In the genomic region with DNA sequence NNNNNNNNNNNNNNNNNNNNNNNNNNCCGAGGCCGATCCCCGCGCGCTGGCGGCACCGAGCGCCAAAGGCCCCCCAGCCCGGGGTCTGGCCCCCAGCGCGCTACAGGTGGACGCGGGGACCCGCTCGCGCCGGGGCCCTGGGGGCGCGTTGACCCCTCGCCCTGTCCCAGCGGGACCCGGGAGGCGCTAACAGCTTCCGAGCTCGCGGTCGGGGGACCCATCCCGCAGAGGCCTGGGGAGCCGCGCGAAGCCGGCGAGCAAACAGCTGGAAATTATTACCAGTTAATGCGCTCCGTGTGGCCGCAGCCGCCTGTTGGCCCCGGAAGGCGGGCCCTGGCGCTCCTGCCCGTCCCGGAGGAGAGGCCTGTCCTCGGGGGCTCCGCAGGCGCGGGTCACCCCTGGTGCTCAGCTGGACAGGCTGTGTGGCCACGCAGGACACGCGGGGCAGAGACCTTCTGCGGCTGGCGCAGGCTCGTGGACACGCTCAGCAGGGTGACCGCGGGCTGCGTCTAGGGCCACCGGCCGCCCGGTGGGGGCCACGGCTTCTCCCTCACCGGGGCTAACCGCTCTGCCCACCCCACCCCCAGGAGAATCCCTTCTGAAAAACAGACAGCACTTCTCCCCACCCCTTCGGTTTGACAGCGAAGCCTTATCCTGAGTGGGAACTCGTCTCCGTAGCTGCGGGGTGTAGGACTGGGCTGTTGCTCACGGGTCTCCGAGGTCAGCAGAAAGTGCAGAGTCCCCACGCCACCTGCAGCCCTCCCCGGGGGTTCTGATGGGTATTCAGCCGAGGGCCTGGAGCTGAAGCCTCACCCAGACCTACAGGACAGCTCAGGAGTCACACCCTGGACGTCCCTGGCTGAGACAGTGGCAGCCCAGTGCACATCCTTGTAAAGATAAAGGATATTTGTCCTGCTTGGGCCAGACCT, we compare ENCODE assay signal across 1 cellular context.
TF ChIP-seq lines count a peak whose summit lies in the region.

No MANE protein-coding gene starts in this region.

TF ChIP-seq in HepG2, 621 proteins besides CTCF, POLR2A, EP300 and RAD21 (continued from another document and continues in another):
- TF ChIP-seq, protein P1, sequence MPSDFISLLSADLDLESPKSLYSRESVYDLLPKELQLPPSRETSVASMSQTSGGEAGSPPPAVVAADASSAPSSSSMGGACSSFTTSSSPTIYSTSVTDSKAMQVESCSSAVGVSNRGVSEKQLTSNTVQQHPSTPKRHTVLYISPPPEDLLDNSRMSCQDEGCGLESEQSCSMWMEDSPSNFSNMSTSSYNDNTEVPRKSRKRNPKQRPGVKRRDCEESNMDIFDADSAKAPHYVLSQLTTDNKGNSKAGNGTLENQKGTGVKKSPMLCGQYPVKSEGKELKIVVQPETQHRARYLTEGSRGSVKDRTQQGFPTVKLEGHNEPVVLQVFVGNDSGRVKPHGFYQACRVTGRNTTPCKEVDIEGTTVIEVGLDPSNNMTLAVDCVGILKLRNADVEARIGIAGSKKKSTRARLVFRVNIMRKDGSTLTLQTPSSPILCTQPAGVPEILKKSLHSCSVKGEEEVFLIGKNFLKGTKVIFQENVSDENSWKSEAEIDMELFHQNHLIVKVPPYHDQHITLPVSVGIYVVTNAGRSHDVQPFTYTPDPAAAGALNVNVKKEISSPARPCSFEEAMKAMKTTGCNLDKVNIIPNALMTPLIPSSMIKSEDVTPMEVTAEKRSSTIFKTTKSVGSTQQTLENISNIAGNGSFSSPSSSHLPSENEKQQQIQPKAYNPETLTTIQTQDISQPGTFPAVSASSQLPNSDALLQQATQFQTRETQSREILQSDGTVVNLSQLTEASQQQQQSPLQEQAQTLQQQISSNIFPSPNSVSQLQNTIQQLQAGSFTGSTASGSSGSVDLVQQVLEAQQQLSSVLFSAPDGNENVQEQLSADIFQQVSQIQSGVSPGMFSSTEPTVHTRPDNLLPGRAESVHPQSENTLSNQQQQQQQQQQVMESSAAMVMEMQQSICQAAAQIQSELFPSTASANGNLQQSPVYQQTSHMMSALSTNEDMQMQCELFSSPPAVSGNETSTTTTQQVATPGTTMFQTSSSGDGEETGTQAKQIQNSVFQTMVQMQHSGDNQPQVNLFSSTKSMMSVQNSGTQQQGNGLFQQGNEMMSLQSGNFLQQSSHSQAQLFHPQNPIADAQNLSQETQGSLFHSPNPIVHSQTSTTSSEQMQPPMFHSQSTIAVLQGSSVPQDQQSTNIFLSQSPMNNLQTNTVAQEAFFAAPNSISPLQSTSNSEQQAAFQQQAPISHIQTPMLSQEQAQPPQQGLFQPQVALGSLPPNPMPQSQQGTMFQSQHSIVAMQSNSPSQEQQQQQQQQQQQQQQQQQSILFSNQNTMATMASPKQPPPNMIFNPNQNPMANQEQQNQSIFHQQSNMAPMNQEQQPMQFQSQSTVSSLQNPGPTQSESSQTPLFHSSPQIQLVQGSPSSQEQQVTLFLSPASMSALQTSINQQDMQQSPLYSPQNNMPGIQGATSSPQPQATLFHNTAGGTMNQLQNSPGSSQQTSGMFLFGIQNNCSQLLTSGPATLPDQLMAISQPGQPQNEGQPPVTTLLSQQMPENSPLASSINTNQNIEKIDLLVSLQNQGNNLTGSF (CRISPR knock-in tag; IDR thresholded peaks at IDR 0.05), result 0 out of 2 replicates have a peak, but pooled peaks have one; percentile 49
- TF ChIP-seq ZNF121 (CRISPR knock-in tag; IDR thresholded peaks at IDR 0.05) (no peak), KAT7 (CRISPR knock-in tag; IDR thresholded peaks at IDR 0.05; ENCODE audit: borderline replicate concordance) (no peak), DMAP1 (CRISPR knock-in tag; IDR thresholded peaks at IDR 0.05) (no peak), ZNF343 (CRISPR knock-in tag; IDR thresholded peaks at IDR 0.05) (no peak), ZNF589 (CRISPR knock-in tag; conservative IDR thresholded peaks at IDR 0.05) (no peak), ZC3H13 (CRISPR knock-in tag; IDR thresholded peaks at IDR 0.05) (no peak), MED1 (CRISPR knock-in tag; IDR thresholded peaks at IDR 0.05) (0 out of 2 replicates have a peak, but pooled peaks have one; percentile 23), ZNF3 (CRISPR knock-in tag; IDR thresholded peaks at IDR 0.05) (no peak), TOPORS (CRISPR knock-in tag; IDR thresholded peaks at IDR 0.05) (no peak), ZNF75D (CRISPR knock-in tag; IDR thresholded peaks at IDR 0.05; ENCODE audit: borderline replicate concordance) (no peak), MXI1 (IDR thresholded peaks at IDR 0.05; ENCODE audit: borderline replicate concordance, low read depth, low read length) (peak; percentile 16; the same call in 1 of the 3 replicates), ZNF546 (CRISPR knock-in tag; conservative IDR thresholded peaks at IDR 0.05) (no peak), KDM6A (CRISPR knock-in tag; IDR thresholded peaks at IDR 0.05; ENCODE audit: low read depth) (no peak), FOXO1 (CRISPR knock-in tag; IDR thresholded peaks at IDR 0.05) (0 out of 2 replicates have a peak, but pooled peaks have one; percentile 8), ZNF777 (CRISPR knock-in tag; IDR thresholded peaks at IDR 0.05) (peak; percentile 77), ELF3 (CRISPR knock-in tag; IDR thresholded peaks at IDR 0.05) (no peak)
- TF ChIP-seq, protein P2, sequence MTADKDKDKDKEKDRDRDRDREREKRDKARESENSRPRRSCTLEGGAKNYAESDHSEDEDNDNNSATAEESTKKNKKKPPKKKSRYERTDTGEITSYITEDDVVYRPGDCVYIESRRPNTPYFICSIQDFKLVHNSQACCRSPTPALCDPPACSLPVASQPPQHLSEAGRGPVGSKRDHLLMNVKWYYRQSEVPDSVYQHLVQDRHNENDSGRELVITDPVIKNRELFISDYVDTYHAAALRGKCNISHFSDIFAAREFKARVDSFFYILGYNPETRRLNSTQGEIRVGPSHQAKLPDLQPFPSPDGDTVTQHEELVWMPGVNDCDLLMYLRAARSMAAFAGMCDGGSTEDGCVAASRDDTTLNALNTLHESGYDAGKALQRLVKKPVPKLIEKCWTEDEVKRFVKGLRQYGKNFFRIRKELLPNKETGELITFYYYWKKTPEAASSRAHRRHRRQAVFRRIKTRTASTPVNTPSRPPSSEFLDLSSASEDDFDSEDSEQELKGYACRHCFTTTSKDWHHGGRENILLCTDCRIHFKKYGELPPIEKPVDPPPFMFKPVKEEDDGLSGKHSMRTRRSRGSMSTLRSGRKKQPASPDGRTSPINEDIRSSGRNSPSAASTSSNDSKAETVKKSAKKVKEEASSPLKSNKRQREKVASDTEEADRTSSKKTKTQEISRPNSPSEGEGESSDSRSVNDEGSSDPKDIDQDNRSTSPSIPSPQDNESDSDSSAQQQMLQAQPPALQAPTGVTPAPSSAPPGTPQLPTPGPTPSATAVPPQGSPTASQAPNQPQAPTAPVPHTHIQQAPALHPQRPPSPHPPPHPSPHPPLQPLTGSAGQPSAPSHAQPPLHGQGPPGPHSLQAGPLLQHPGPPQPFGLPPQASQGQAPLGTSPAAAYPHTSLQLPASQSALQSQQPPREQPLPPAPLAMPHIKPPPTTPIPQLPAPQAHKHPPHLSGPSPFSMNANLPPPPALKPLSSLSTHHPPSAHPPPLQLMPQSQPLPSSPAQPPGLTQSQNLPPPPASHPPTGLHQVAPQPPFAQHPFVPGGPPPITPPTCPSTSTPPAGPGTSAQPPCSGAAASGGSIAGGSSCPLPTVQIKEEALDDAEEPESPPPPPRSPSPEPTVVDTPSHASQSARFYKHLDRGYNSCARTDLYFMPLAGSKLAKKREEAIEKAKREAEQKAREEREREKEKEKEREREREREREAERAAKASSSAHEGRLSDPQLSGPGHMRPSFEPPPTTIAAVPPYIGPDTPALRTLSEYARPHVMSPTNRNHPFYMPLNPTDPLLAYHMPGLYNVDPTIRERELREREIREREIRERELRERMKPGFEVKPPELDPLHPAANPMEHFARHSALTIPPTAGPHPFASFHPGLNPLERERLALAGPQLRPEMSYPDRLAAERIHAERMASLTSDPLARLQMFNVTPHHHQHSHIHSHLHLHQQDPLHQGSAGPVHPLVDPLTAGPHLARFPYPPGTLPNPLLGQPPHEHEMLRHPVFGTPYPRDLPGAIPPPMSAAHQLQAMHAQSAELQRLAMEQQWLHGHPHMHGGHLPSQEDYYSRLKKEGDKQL (CRISPR knock-in tag; IDR thresholded peaks at IDR 0.05; ENCODE audit: low read depth), result no peak
- TF ChIP-seq, protein P3, sequence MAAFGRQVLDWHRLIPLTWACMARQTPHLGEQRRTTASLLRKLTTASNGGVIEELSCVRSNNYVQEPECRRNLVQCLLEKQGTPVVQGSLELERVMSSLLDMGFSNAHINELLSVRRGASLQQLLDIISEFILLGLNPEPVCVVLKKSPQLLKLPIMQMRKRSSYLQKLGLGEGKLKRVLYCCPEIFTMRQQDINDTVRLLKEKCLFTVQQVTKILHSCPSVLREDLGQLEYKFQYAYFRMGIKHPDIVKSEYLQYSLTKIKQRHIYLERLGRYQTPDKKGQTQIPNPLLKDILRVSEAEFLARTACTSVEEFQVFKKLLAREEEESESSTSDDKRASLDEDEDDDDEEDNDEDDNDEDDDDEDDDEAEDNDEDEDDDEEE (CRISPR knock-in tag; IDR thresholded peaks at IDR 0.05), result 0 out of 2 replicates have a peak, but pooled peaks have one; percentile 21
- TF ChIP-seq, protein P4, sequence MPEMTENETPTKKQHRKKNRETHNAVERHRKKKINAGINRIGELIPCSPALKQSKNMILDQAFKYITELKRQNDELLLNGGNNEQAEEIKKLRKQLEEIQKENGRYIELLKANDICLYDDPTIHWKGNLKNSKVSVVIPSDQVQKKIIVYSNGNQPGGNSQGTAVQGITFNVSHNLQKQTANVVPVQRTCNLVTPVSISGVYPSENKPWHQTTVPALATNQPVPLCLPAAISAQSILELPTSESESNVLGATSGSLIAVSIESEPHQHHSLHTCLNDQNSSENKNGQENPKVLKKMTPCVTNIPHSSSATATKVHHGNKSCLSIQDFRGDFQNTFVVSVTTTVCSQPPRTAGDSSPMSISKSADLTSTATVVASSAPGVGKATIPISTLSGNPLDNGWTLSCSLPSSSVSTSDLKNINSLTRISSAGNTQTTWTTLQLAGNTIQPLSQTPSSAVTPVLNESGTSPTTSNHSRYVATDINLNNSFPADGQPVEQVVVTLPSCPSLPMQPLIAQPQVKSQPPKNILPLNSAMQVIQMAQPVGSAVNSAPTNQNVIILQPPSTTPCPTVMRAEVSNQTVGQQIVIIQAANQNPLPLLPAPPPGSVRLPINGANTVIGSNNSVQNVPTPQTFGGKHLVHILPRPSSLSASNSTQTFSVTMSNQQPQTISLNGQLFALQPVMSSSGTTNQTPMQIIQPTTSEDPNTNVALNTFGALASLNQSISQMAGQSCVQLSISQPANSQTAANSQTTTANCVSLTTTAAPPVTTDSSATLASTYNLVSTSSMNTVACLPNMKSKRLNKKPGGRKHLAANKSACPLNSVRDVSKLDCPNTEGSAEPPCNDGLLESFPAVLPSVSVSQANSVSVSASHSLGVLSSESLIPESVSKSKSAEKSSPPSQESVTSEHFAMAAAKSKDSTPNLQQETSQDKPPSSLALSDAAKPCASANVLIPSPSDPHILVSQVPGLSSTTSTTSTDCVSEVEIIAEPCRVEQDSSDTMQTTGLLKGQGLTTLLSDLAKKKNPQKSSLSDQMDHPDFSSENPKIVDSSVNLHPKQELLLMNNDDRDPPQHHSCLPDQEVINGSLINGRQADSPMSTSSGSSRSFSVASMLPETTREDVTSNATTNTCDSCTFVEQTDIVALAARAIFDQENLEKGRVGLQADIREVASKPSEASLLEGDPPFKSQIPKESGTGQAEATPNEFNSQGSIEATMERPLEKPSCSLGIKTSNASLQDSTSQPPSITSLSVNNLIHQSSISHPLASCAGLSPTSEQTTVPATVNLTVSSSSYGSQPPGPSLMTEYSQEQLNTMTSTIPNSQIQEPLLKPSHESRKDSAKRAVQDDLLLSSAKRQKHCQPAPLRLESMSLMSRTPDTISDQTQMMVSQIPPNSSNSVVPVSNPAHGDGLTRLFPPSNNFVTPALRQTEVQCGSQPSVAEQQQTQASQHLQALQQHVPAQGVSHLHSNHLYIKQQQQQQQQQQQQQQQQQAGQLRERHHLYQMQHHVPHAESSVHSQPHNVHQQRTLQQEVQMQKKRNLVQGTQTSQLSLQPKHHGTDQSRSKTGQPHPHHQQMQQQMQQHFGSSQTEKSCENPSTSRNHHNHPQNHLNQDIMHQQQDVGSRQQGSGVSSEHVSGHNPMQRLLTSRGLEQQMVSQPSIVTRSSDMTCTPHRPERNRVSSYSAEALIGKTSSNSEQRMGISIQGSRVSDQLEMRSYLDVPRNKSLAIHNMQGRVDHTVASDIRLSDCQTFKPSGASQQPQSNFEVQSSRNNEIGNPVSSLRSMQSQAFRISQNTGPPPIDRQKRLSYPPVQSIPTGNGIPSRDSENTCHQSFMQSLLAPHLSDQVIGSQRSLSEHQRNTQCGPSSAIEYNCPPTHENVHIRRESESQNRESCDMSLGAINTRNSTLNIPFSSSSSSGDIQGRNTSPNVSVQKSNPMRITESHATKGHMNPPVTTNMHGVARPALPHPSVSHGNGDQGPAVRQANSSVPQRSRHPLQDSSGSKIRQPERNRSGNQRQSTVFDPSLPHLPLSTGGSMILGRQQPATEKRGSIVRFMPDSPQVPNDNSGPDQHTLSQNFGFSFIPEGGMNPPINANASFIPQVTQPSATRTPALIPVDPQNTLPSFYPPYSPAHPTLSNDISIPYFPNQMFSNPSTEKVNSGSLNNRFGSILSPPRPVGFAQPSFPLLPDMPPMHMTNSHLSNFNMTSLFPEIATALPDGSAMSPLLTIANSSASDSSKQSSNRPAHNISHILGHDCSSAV (CRISPR knock-in tag; IDR thresholded peaks at IDR 0.05; ENCODE audit: borderline replicate concordance), result no peak
- TF ChIP-seq, protein P5, sequence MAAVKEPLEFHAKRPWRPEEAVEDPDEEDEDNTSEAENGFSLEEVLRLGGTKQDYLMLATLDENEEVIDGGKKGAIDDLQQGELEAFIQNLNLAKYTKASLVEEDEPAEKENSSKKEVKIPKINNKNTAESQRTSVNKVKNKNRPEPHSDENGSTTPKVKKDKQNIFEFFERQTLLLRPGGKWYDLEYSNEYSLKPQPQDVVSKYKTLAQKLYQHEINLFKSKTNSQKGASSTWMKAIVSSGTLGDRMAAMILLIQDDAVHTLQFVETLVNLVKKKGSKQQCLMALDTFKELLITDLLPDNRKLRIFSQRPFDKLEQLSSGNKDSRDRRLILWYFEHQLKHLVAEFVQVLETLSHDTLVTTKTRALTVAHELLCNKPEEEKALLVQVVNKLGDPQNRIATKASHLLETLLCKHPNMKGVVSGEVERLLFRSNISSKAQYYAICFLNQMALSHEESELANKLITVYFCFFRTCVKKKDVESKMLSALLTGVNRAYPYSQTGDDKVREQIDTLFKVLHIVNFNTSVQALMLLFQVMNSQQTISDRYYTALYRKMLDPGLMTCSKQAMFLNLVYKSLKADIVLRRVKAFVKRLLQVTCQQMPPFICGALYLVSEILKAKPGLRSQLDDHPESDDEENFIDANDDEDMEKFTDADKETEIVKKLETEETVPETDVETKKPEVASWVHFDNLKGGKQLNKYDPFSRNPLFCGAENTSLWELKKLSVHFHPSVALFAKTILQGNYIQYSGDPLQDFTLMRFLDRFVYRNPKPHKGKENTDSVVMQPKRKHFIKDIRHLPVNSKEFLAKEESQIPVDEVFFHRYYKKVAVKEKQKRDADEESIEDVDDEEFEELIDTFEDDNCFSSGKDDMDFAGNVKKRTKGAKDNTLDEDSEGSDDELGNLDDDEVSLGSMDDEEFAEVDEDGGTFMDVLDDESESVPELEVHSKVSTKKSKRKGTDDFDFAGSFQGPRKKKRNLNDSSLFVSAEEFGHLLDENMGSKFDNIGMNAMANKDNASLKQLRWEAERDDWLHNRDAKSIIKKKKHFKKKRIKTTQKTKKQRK (IDR thresholded peaks at IDR 0.05; ENCODE audit: low read length), result no peak
